In genomic region chr7:39051707-39052106, GRCh38 we compare ENCODE assay signal across 20 cellular contexts.
DNase-seq lines count a peak whose midpoint lies in the region; ATAC-seq, FAIRE-seq and TF ChIP-seq lines count a peak whose summit lies in the region.
"Had no signal": no experiment of that assay in that cellular context is flagged by ENCODE, and none has a peak within 500 bp of the region (broad histone marks: within the 10 kb centered on the region; RNA-seq: fewer than 3 reads in every experiment).

No MANE protein-coding gene starts in this region.

- TF ChIP-seq CTCF in left lung (IDR thresholded peaks at IDR 0.05) (no peak), GM13976 (IDR thresholded peaks at IDR 0.05; ENCODE audit: borderline replicate concordance, control extremely low read depth, extremely low read depth, insufficient read depth, missing control alignments) (no peak)

- in situ Hi-C loops in GM13976 (cut with MboI; ENCODE audit: low sequenced_read_pairs, unreplicated experiment) = no loop called here

- no peak for TF ChIP-seq POLR2A in H54 (IDR thresholded peaks at IDR 0.05; ENCODE audit: low read depth, low read length)

- DNase-seq in NCI-H146 (lab: John Stamatoyannopoulos, UW) (peak; percentile 57), NCI-H146 treated with DMSO at 0.1 percent for 48 hours (lab: John Stamatoyannopoulos, UW; ENCODE audit: unreplicated experiment) (no peak), H54 (ENCODE audit: insufficient read length, low spot score) (no peak), NCI-H510A (lab: John Stamatoyannopoulos, UW) (peak; percentile 43), left lung (no peak), GM13976 (ENCODE audit: low spot score) (no peak), mucosa of gallbladder (ENCODE audit: low spot score) (no peak)
- DNase-seq: 8988T, GF-D8, NCI-H1105 treated with DMSO at 0.1 percent for 48 hours, NCI-H187, NCI-H226, PC-3, RPMI8226, T-helper 1 cell had no signal

- no peaks in the 10 kb centered on the region for H3K36me3 ChIP-seq in left lung

- peak; percentile 57 for FAIRE-seq in H54 (lab: Jason Lieb, UNC)
- FAIRE-seq: GM19239, K562 had no signal

- H3K27ac ChIP-seq in left lung = no peak overlapping the region

- H3K4me1 ChIP-seq in left lung = no peaks in the 10 kb centered on the region

- no peak overlapping the region for H3K4me3 ChIP-seq in left lung
- H3K4me3 ChIP-seq: GM23338, K562 had no signal

- peak; percentile 76 for ATAC-seq in left lung
- ATAC-seq in HG02938 (IDR thresholded peaks at IDR 0.05; ENCODE audit: unreplicated experiment) = no peak
- ATAC-seq: GM23338, HCT116, K562, PC-3 had no signal

- no peaks in the 10 kb centered on the region for H3K27me3 ChIP-seq in left lung

- intact Hi-C loops in left lung (cut with DNase I) = no loop called here

- peaks cover 0 to 5% of the 10 kb centered on the region in 2 donors for H3K9me3 ChIP-seq in left lung

Comparison
In these comparisons a context has a peak if more than half of its experiments do, and no peak if none do; other contexts are left out.
1. DNase-seq: peak in NCI-H146 (single experiment) and NCI-H510A (single experiment); none in NCI-H146 treated with DMSO at 0.1 percent for 48 hours (single experiment), H54 (single experiment), left lung (0 of 2), GM13976 (single experiment) and mucosa of gallbladder (single experiment).